In genomic region chr3:174442317-174442682, GRCh38 we compare ENCODE assay signal across 9 cellular contexts.
A peak's percentile ranks its signal among the peaks of the same experiment; 100 is the strongest.
DNase-seq lines count a peak whose midpoint lies in the region; FAIRE-seq and TF ChIP-seq lines count a peak whose summit lies in the region.
"Had no signal": no experiment of that assay in that cellular context is flagged by ENCODE, and none has a peak within 500 bp of the region (broad histone marks: within the 10 kb centered on the region; RNA-seq: fewer than 3 reads in every experiment).

No MANE protein-coding gene starts in this region.

- no peak for TF ChIP-seq EP300 in suprapubic skin (IDR thresholded peaks at IDR 0.05)

- H3K9me3 ChIP-seq in kidney (ENCODE audit: control insufficient read depth in 1 of 2, low read length in 2 of 2) = no peaks in the 10 kb centered on the region
- H3K9me3 ChIP-seq in suprapubic skin = no peaks in the 10 kb centered on the region
- peaks cover 8% of the 10 kb centered on the region for H3K9me3 ChIP-seq in Karpas-422 (ENCODE audit: low read length)

- H3K4me1 ChIP-seq in kidney (ENCODE audit: control insufficient read depth in 1 of 2, insufficient read depth in 1 of 2, low read depth in 1 of 2, low read length in 2 of 2) (peaks cover 0 to 2% of the 10 kb centered on the region in 2 donors), suprapubic skin (peaks cover 24% of the 10 kb centered on the region), Karpas-422 (ENCODE audit: low read length) (peaks cover 4% of the 10 kb centered on the region; the same call in 1 of the 2 replicates)

- intact Hi-C loops in kidney (cut with DNase I) = no loop called here

- 41% methylated on average over 4 of the region's 4 CpGs for WGBS in suprapubic skin

- no peak overlapping the region for H3K4me2 ChIP-seq in Karpas-422 (ENCODE audit: low read depth, low read length, poor library complexity, severe bottlenecking)

- no peaks in the 10 kb centered on the region for H3K9me2 ChIP-seq in Karpas-422 (replicated peaks; ENCODE audit: insufficient read depth, low read length)

- H3K27me3 ChIP-seq in HL-60 (ENCODE audit: insufficient read depth, poor library complexity, severe bottlenecking) (no peaks in the 10 kb centered on the region), suprapubic skin (no peaks in the 10 kb centered on the region), Karpas-422 (ENCODE audit: low read length) (no peaks in the 10 kb centered on the region)

- peak overlapping the region; percentile 96 for H3K27ac ChIP-seq in HL-60 (replicated peaks)
- no peak overlapping the region for H3K27ac ChIP-seq in kidney (ENCODE audit: low read depth in 2 of 2, low read length in 2 of 2)
- H3K27ac ChIP-seq in suprapubic skin = no peak overlapping the region
- no peak overlapping the region for H3K27ac ChIP-seq in Karpas-422 (ENCODE audit: low read length)

- H3K4me3 ChIP-seq in HL-60 (replicated peaks; ENCODE audit: insufficient read depth, low read length) (peak overlapping the region; percentile 76; the same call in 1 of the 2 replicates), astrocyte of the spinal cord (ENCODE audit: low read depth, low read length) (peak overlapping the region; percentile 69), kidney (ENCODE audit: low read length in 2 of 2) (peak overlapping the region; percentile 57 to 87), suprapubic skin (peak overlapping the region; percentile 86), Karpas-422 (ENCODE audit: low read length) (no peak overlapping the region)

- H3K79me2 ChIP-seq in Karpas-422 (ENCODE audit: low read length) = no peaks in the 10 kb centered on the region

- H3K36me3 ChIP-seq in kidney (ENCODE audit: control insufficient read depth in 1 of 2, insufficient read depth in 2 of 2, low read length in 2 of 2) = no peaks in the 10 kb centered on the region
- no peaks in the 10 kb centered on the region for H3K36me3 ChIP-seq in suprapubic skin
- no peaks in the 10 kb centered on the region for H3K36me3 ChIP-seq in Karpas-422 (ENCODE audit: insufficient read depth, low read length)

- in situ Hi-C loops in astrocyte of the spinal cord (cut with HindIII; ENCODE audit: low sequenced_read_pairs) = no loop called here

- TF ChIP-seq CTCF in HL-60 (IDR thresholded peaks at IDR 0.05; ENCODE audit: insufficient read depth, low read length) = no peak
- TF ChIP-seq CTCF in astrocyte of the spinal cord (IDR thresholded peaks at IDR 0.05; ENCODE audit: low read depth, low read length) = no peak
- no peak for TF ChIP-seq CTCF in kidney (IDR thresholded peaks at IDR 0.05; ENCODE audit: borderline replicate concordance, extremely low read depth, insufficient read depth)
- TF ChIP-seq CTCF in suprapubic skin (IDR thresholded peaks at IDR 0.05) = no peak

- no peak for FAIRE-seq in kidney (lab: Jason Lieb, UNC)

- TF ChIP-seq POLR2A in suprapubic skin (IDR thresholded peaks at IDR 0.05) = no peak

- H4K20me1 ChIP-seq in Karpas-422 (ENCODE audit: insufficient read depth, low read depth, low read length) = no peaks in the 10 kb centered on the region

- H2AFZ ChIP-seq in Karpas-422 (ENCODE audit: low read length) = no peak overlapping the region

- DNase-seq in HL-60 (ENCODE audit: low read depth in 1 of 2, low spot score in 1 of 2) (no peak), astrocyte of the spinal cord (ENCODE audit: low read depth, low spot score) (no peak), kidney (no peak), suprapubic skin (ENCODE audit: low spot score in 2 of 2) (no peak), COR-L47 (lab: John Stamatoyannopoulos, UW) (no peak), islet precursor cell (no peak), Karpas-422 (no peak)
- DNase-seq: activated CD8-positive, alpha-beta T cell treated with anti-CD3 and anti-CD28 coated beads for 36 hours; NCI-H2029 had no signal

- H3K9ac ChIP-seq in kidney (ENCODE audit: low read length in 2 of 2) (peak overlapping the region in 1 of 2 donors; percentile 81), Karpas-422 (ENCODE audit: low read length) (no peak overlapping the region)
